Comparison of ENCODE assay signal across 9 cellular contexts in the genomic region with DNA sequence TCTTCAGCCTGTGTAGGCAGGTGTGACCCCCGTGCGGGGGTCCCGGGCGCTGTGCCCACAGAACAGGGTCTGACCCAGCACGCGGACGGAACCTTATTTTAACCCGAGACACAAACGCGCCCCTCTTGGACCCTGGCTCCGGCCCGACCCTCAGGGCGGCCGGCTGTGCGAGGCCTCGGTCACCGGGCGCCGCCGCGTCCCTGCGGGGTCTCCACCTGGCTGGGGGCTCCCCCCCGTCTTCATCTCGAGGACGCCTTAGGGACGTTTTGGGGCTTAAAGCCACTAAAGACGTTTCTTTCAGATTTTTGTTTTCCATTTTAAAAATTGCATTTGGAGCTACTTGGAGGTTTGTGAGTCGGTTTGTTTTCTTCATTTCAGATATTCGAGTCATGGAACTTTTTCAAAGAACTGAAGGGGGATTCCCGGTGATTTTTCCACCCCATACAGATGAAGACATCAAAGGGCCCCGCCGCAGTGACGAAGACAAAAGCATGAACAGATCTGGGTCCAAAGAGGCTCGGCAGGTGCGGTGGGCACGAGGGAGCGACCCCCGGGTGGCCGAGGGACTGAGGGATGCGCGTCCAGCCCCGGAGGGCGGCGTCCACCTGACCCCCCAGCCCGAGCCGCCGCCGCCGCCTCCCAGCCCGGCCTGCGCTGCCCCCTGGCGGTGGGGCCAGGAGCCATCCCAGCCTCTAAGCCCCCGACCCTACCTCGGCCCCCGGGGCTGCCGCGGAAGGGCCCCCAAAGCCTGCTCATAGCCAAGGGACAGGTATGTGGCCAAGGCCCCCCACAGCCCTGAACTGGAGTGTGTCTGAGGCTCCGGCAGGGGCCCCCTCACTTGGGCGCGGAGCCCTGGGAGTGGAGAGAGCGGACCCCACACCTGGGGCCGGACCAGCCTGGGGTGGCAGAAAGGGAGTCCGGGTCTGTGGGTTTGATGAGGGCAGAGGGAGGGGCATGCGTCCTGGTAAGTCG. TPM values are rescaled to one million over a fixed set of nuclear protein-coding genes. Genes with fewer than 3 reads are reported as not detected.
A peak's percentile ranks its signal among the peaks of the same experiment; 100 is the strongest.
DNase-seq lines count a peak whose midpoint lies in the region; ATAC-seq, FAIRE-seq and TF ChIP-seq lines count a peak whose summit lies in the region.
"Had no signal": no experiment of that assay in that cellular context is flagged by ENCODE, and none has a peak within 500 bp of the region (broad histone marks: within the 10 kb centered on the region; RNA-seq: fewer than 3 reads in every experiment).

No MANE protein-coding gene starts in this region.

- peaks cover 3% of the 10 kb centered on the region for H3K27me3 ChIP-seq in bronchial epithelial cell (ENCODE audit: control insufficient read depth, insufficient read depth, low read length)
- peaks cover 45% of the 10 kb centered on the region for H3K27me3 ChIP-seq in suprapubic skin

- peaks cover 24% of the 10 kb centered on the region for H3K4me1 ChIP-seq in suprapubic skin

- H3K4me3 ChIP-seq in bronchial epithelial cell (ENCODE audit: low read depth, low read length) (no peak overlapping the region), suprapubic skin (peak overlapping the region; percentile 2)

- H3K36me3 ChIP-seq in bronchial epithelial cell (ENCODE audit: control insufficient read depth, insufficient read depth, low read length) (no peaks in the 10 kb centered on the region), suprapubic skin (no peaks in the 10 kb centered on the region)

- ATAC-seq in natural killer cell treated with Interleukin-12 subunit alpha and Interleukin-12 subunit beta and Interleukin-15 and Interleukin-18, amount 100 ng/mL, for 72 hours, result peak; percentile 66 to 78

- H3K36me3 Mint-ChIP-seq in natural killer cell treated with Interleukin-12 subunit alpha and Interleukin-12 subunit beta and Interleukin-15 and Interleukin-18, amount 100 ng/mL, for 72 hours, result no peaks in the 10 kb centered on the region

- DNase-seq in NCI-H748 (lab: John Stamatoyannopoulos, UW; ENCODE audit: unreplicated experiment) (peak; percentile 58), NCI-H748 treated with DMSO at 0.1 percent for 48 hours (lab: John Stamatoyannopoulos, UW) (no peak), bronchial epithelial cell (ENCODE audit: low read depth) (no peak), suprapubic skin (ENCODE audit: low spot score in 2 of 2) (no peak), cortex of kidney (lab: John Stamatoyannopoulos, UW) (no peak), 8988T (no peak)
- DNase-seq in activated CD4-positive, CD25-positive, alpha-beta regulatory T cell treated with anti-CD3 and anti-CD28 coated beads, Interleukin-2, amount 50 U/mL, for 16 hours (ENCODE audit: low read depth, low spot score), result peak; percentile 55
- DNase-seq in natural killer cell treated with Interleukin-12 subunit alpha and Interleukin-12 subunit beta and Interleukin-15 and Interleukin-18, amount 100 ng/mL, for 72 hours (ENCODE audit: low spot score), result no peak

- FAIRE-seq in bronchial epithelial cell (lab: Jason Lieb, UNC), result no peak

- no peaks in the 10 kb centered on the region for H3K9me3 Mint-ChIP-seq in natural killer cell treated with Interleukin-12 subunit alpha and Interleukin-12 subunit beta and Interleukin-15 and Interleukin-18, amount 100 ng/mL, for 72 hours

- H3K4me1 Mint-ChIP-seq in natural killer cell treated with Interleukin-12 subunit alpha and Interleukin-12 subunit beta and Interleukin-15 and Interleukin-18, amount 100 ng/mL, for 72 hours (ENCODE audit: low read depth in 2 of 2), result peaks cover 10 to 13% of the 10 kb centered on the region in 2 donors

- no peak overlapping the region for H3K27ac ChIP-seq in suprapubic skin
- H3K27ac ChIP-seq: epithelial cell of prostate had no signal

- no peak overlapping the region for H3K27ac Mint-ChIP-seq in natural killer cell treated with Interleukin-12 subunit alpha and Interleukin-12 subunit beta and Interleukin-15 and Interleukin-18, amount 100 ng/mL, for 72 hours

- no peak for TF ChIP-seq POLR2A in suprapubic skin (IDR thresholded peaks at IDR 0.05)

- TF ChIP-seq CTCF in bronchial epithelial cell (IDR thresholded peaks at IDR 0.05; ENCODE audit: insufficient read depth, low read length, severe bottlenecking) (peak; percentile 68), suprapubic skin (IDR thresholded peaks at IDR 0.05) (peak; percentile 80 to 90)

- H3K9me3 ChIP-seq in suprapubic skin, result no peaks in the 10 kb centered on the region

- 67% methylated on average over 43 of the region's 65 CpGs for WGBS in suprapubic skin

- H3K27me3 Mint-ChIP-seq in natural killer cell treated with Interleukin-12 subunit alpha and Interleukin-12 subunit beta and Interleukin-15 and Interleukin-18, amount 100 ng/mL, for 72 hours, result no peaks in the 10 kb centered on the region

- H3K4me3 Mint-ChIP-seq in natural killer cell treated with Interleukin-12 subunit alpha and Interleukin-12 subunit beta and Interleukin-15 and Interleukin-18, amount 100 ng/mL, for 72 hours, result peak overlapping the region; percentile 74

- no peak for TF ChIP-seq EP300 in suprapubic skin (IDR thresholded peaks at IDR 0.05)

RNA-seq across cellular contexts. Expression of a gene that starts 3.8 kb away (rescaled TPM):
- total RNA-seq in bronchial epithelial cell (not detected in 2 replicates), suprapubic skin (1 to 10 TPM in 3 of 4 donors, under 1 TPM in 1; 0.29 to 4.4 (median 1.6) TPM)
- 10 to 100 TPM; 61.8 to 73.6 TPM for total RNA-seq in natural killer cell treated with Interleukin-12 subunit alpha and Interleukin-12 subunit beta and Interleukin-15 and Interleukin-18, amount 100 ng/mL, for 72 hours

RNA-seq across cellular contexts. Expression of a gene that starts 12.3 kb away (rescaled TPM):
- total RNA-seq in bronchial epithelial cell (1.3 and 3.7 TPM in 2 replicates), suprapubic skin (10 to 100 TPM in 3 of 4 donors, 1 to 10 TPM in 1; 9.5 to 37.8 (median 16.6) TPM)
- under 1 TPM in 1 of 2 donors, not detected in 1; 0.56 TPM for total RNA-seq in natural killer cell treated with Interleukin-12 subunit alpha and Interleukin-12 subunit beta and Interleukin-15 and Interleukin-18, amount 100 ng/mL, for 72 hours

RNA-seq across cellular contexts. Expression of a gene that starts 37.8 kb away (rescaled TPM):
- total RNA-seq in bronchial epithelial cell (not detected in 2 replicates), suprapubic skin (not detected)
- not detected for total RNA-seq in natural killer cell treated with Interleukin-12 subunit alpha and Interleukin-12 subunit beta and Interleukin-15 and Interleukin-18, amount 100 ng/mL, for 72 hours

RNA-seq across cellular contexts. Expression of a gene that starts 47.7 kb away (rescaled TPM):
- total RNA-seq in bronchial epithelial cell, result 64.9 and 72.4 TPM in 2 replicates
- total RNA-seq in natural killer cell treated with Interleukin-12 subunit alpha and Interleukin-12 subunit beta and Interleukin-15 and Interleukin-18, amount 100 ng/mL, for 72 hours, result 100 to 1,000 TPM; 160 to 215 TPM
- total RNA-seq in suprapubic skin, result 100 to 1,000 TPM in 1 of 4 donors, 10 to 100 TPM in 3; 52.3 to 142 (median 58.8) TPM

RNA-seq across cellular contexts. Expression of a gene that starts 50.3 kb away (rescaled TPM):
- total RNA-seq in bronchial epithelial cell, result not detected in 2 replicates
- not detected for total RNA-seq in natural killer cell treated with Interleukin-12 subunit alpha and Interleukin-12 subunit beta and Interleukin-15 and Interleukin-18, amount 100 ng/mL, for 72 hours
- total RNA-seq in suprapubic skin, result not detected

Comparison
In these comparisons a context has a peak if more than half of its experiments do, and no peak if none do; other contexts are left out.
1. DNase-seq: peak in NCI-H748 (single experiment) and activated CD4-positive, CD25-positive, alpha-beta regulatory T cell treated with anti-CD3 and anti-CD28 coated beads, Interleukin-2, amount 50 U/mL, for 16 hours (single experiment); none in NCI-H748 treated with DMSO at 0.1 percent for 48 hours (single experiment), bronchial epithelial cell (single experiment), natural killer cell treated with Interleukin-12 subunit alpha and Interleukin-12 subunit beta and Interleukin-15 and Interleukin-18, amount 100 ng/mL, for 72 hours (single experiment), suprapubic skin (0 of 2), cortex of kidney (single experiment) and 8988T (single experiment).
2. RNA of a gene that starts 3.8 kb away (total RNA-seq): 61.8 to 73.6 TPM in natural killer cell treated with Interleukin-12 subunit alpha and Interleukin-12 subunit beta and Interleukin-15 and Interleukin-18, amount 100 ng/mL, for 72 hours; 0.29 to 4.4 TPM in suprapubic skin and not detected in bronchial epithelial cell; every median in the first group is over 10 times any median in the second.